23 cellular contexts compared by ENCODE assay signal in genomic region chr2:79370976-79371550, GRCh38.
DNase-seq lines count a peak whose midpoint lies in the region; ATAC-seq and TF ChIP-seq lines count a peak whose summit lies in the region.
"Had no signal": no experiment of that assay in that cellular context is flagged by ENCODE, and none has a peak within 500 bp of the region (broad histone marks: within the 10 kb centered on the region; RNA-seq: fewer than 3 reads in every experiment).

No MANE protein-coding gene starts in this region.

- H3K27ac ChIP-seq in endodermal cell (ENCODE audit: low read depth, low read length), result no peak overlapping the region
- H3K27ac ChIP-seq in temporal lobe (ENCODE audit: low read depth, low read length), result peak overlapping the region; percentile 22
- H3K27ac ChIP-seq: BLaER1, GM23248, KMS-11, RWPE1 had no signal

- 87 to 88% methylated on average over 5 to 8 of the region's 8 CpGs for WGBS in endodermal cell (ENCODE audit: insufficient coverage in 1 of 2, insufficient read length in 1 of 2), 2 experiments

- DNase-seq in SK-N-DZ (ENCODE audit: low spot score) (peak; percentile 56), endodermal cell (peak; percentile 44), neural crest cell (ENCODE audit: low read depth, low spot score) (no peak), NCI-H1694 treated with DMSO at 0.1 percent for 48 hours (lab: John Stamatoyannopoulos, UW) (no peak), HuH-7.5 (ENCODE audit: low spot score) (no peak)
- DNase-seq: CD4-positive, alpha-beta T cell; COR-L47; DMS79; GM23248; H9; IMR-90; NCI-H1092 treated with DMSO at 0.1 percent for 48 hours; NCI-H1436 treated with DMSO at 0.1 percent for 48 hours; NCI-H2081; NCI-H510A; NCI-H748 treated with DMSO at 0.1 percent for 48 hours; SIG-M5 had no signal

- H3K4me1 Mint-ChIP-seq in endodermal cell, result peaks cover 32% of the 10 kb centered on the region
- peaks cover 5% of the 10 kb centered on the region for H3K4me1 Mint-ChIP-seq in neural crest cell

- H3K36me3 Mint-ChIP-seq in endodermal cell (ENCODE audit: low read depth) (no peaks in the 10 kb centered on the region), neural crest cell (ENCODE audit: low read depth) (no peaks in the 10 kb centered on the region)

- no peaks in the 10 kb centered on the region for H3K27me3 ChIP-seq in endodermal cell (ENCODE audit: control insufficient read depth, insufficient read depth, low read length, poor library complexity, severe bottlenecking)
- H3K27me3 ChIP-seq: BLaER1 had no signal

- no peaks in the 10 kb centered on the region for H3K4me1 ChIP-seq in endodermal cell (ENCODE audit: control insufficient read depth, insufficient read depth, low read length)
- H3K4me1 ChIP-seq: BLaER1 had no signal

- H3K27me3 Mint-ChIP-seq in endodermal cell (ENCODE audit: insufficient read depth) (peaks cover 3% of the 10 kb centered on the region), neural crest cell (ENCODE audit: low read depth) (peaks cover 8% of the 10 kb centered on the region)
- H3K27me3 Mint-ChIP-seq: CD4-positive, alpha-beta T cell had no signal

- no peak for ATAC-seq in HG03469 (IDR thresholded peaks at IDR 0.05; ENCODE audit: unreplicated experiment)
- ATAC-seq: SK-N-SH treated with all-trans-retinoic acid at 6 μM for 48 hours had no signal

- no peak overlapping the region for H3K9ac ChIP-seq in endodermal cell (ENCODE audit: extremely low read depth, low read length, poor library complexity, severe bottlenecking)
- H3K9ac ChIP-seq: BLaER1, GM23248, KMS-11 had no signal

- no peaks in the 10 kb centered on the region for H3K9me3 Mint-ChIP-seq in endodermal cell
- H3K9me3 Mint-ChIP-seq in neural crest cell, result peaks cover 3% of the 10 kb centered on the region
- H3K9me3 Mint-ChIP-seq: H9 had no signal

- no peak for TF ChIP-seq CTCF in endodermal cell (conservative IDR thresholded peaks at IDR 0.05)
- TF ChIP-seq CTCF in neural crest cell (conservative IDR thresholded peaks at IDR 0.05), result no peak

- H3K4me3 Mint-ChIP-seq in endodermal cell, result no peak overlapping the region
- H3K4me3 Mint-ChIP-seq in neural crest cell, result no peak overlapping the region
- H3K4me3 Mint-ChIP-seq: CD4-positive, alpha-beta T cell; H9 had no signal

- peak overlapping the region; percentile 5 for H3K27ac Mint-ChIP-seq in endodermal cell
- H3K27ac Mint-ChIP-seq in neural crest cell (ENCODE audit: unreplicated experiment), result peak overlapping the region; percentile 60
- H3K27ac Mint-ChIP-seq: CD4-positive, alpha-beta T cell had no signal

- H3K4me3 ChIP-seq in endodermal cell (ENCODE audit: low read length), result no peak overlapping the region
- H3K4me3 ChIP-seq: BLaER1, GM23248 had no signal

- no peaks in the 10 kb centered on the region for H3K36me3 ChIP-seq in endodermal cell (ENCODE audit: control insufficient read depth, insufficient read depth, low read length)
- H3K36me3 ChIP-seq: BLaER1 had no signal

- H3K9me3 ChIP-seq in endodermal cell (ENCODE audit: control insufficient read depth, low read length), result no peaks in the 10 kb centered on the region
- H3K9me3 ChIP-seq: BLaER1 had no signal

Comparison
In these comparisons a context has a peak if more than half of its experiments do, and no peak if none do; other contexts are left out.
1. DNase-seq: peak in SK-N-DZ (single experiment) and endodermal cell (single experiment); none in neural crest cell (single experiment), NCI-H1694 treated with DMSO at 0.1 percent for 48 hours (single experiment) and HuH-7.5 (single experiment).